Comparison of ENCODE assay signal across 23 cellular contexts in genomic region chr9:129397335-129397734, GRCh38.
DNase-seq lines count a peak whose midpoint lies in the region; ATAC-seq, FAIRE-seq and TF ChIP-seq lines count a peak whose summit lies in the region.
"Had no signal": no experiment of that assay in that cellular context is flagged by ENCODE, and none has a peak within 500 bp of the region (broad histone marks: within the 10 kb centered on the region; RNA-seq: fewer than 3 reads in every experiment).

No MANE protein-coding gene starts in this region.

- H3K9me3 ChIP-seq in K562 (replicated peaks; ENCODE audit: control insufficient read depth, insufficient read depth, low read depth, low read length) (no peaks in the 10 kb centered on the region), osteoblast (ENCODE audit: low read depth, low read length) (no peaks in the 10 kb centered on the region)
- H3K9me3 ChIP-seq: A549, Caco-2 had no signal

- no peaks in the 10 kb centered on the region for H3K36me3 Mint-ChIP-seq in activated naive CD8-positive, alpha-beta T cell treated with anti-CD3 and anti-CD28 coated beads, Interleukin-2, amount 10 ng/mL, durations not matched to agents 7 days and 5 days
- no peaks in the 10 kb centered on the region for H3K36me3 Mint-ChIP-seq in activated naive CD8-positive, alpha-beta T cell treated with anti-CD3 and anti-CD28 coated beads for 36 hours
- no peaks in the 10 kb centered on the region for H3K36me3 Mint-ChIP-seq in T-cell
- H3K36me3 Mint-ChIP-seq: CD8-positive, alpha-beta T cell had no signal

- no peak for FAIRE-seq in K562 (lab: Jason Lieb, UNC)
- FAIRE-seq: A549, D721Med, G401.6, GM12891, GM19239 had no signal

- intact Hi-C loops in K562 (cut with micrococcal nuclease) = no loop called here

- H3K79me2 ChIP-seq in K562 (ENCODE audit: control insufficient read depth, insufficient read depth, low read length) = no peaks in the 10 kb centered on the region
- H3K79me2 ChIP-seq in osteoblast (ENCODE audit: insufficient read depth, low read length) = no peaks in the 10 kb centered on the region

- H3K4me3 Mint-ChIP-seq in activated naive CD8-positive, alpha-beta T cell treated with anti-CD3 and anti-CD28 coated beads, Interleukin-2, amount 10 ng/mL, durations not matched to agents 7 days and 5 days = no peak overlapping the region
- H3K4me3 Mint-ChIP-seq in activated naive CD8-positive, alpha-beta T cell treated with anti-CD3 and anti-CD28 coated beads for 36 hours = no peak overlapping the region
- H3K4me3 Mint-ChIP-seq in T-cell = no peak overlapping the region
- H3K4me3 Mint-ChIP-seq: B cell; CD4-positive, alpha-beta T cell; CD8-positive, alpha-beta T cell had no signal

- no peak overlapping the region for H3K9ac ChIP-seq in K562 (ENCODE audit: insufficient read depth in 1 of 2, low read depth in 2 of 2, low read length in 2 of 2)

- no peak overlapping the region for H3K27ac Mint-ChIP-seq in activated naive CD8-positive, alpha-beta T cell treated with anti-CD3 and anti-CD28 coated beads, Interleukin-2, amount 10 ng/mL, durations not matched to agents 7 days and 5 days
- H3K27ac Mint-ChIP-seq in activated naive CD8-positive, alpha-beta T cell treated with anti-CD3 and anti-CD28 coated beads for 36 hours = no peak overlapping the region
- no peak overlapping the region for H3K27ac Mint-ChIP-seq in T-cell
- H3K27ac Mint-ChIP-seq: B cell; CD4-positive, alpha-beta T cell; CD8-positive, alpha-beta T cell had no signal

- peaks cover 1% of the 10 kb centered on the region for H3K4me1 Mint-ChIP-seq in activated naive CD8-positive, alpha-beta T cell treated with anti-CD3 and anti-CD28 coated beads, Interleukin-2, amount 10 ng/mL, durations not matched to agents 7 days and 5 days
- H3K4me1 Mint-ChIP-seq in activated naive CD8-positive, alpha-beta T cell treated with anti-CD3 and anti-CD28 coated beads for 36 hours = no peaks in the 10 kb centered on the region
- no peaks in the 10 kb centered on the region for H3K4me1 Mint-ChIP-seq in T-cell

- H3K4me2 ChIP-seq in K562 (ENCODE audit: insufficient read depth, low read length) (no peak overlapping the region), osteoblast (ENCODE audit: insufficient read depth, low read length) (no peak overlapping the region)
- H3K4me2 ChIP-seq: A549 had no signal

- BruUV-seq in K562 (replicated peaks; lab: Mats Ljungman, UMichigan) = no TSS peak

- no peak for TF ChIP-seq CTCF in K562 (IDR thresholded peaks at IDR 0.05 in 2 of 3, conservative IDR thresholded peaks at IDR 0.05 in 1 of 3; ENCODE audit: insufficient read depth in 2 of 3, low read depth in 1 of 3, low read length in 3 of 3)
- no peak for TF ChIP-seq CTCF in osteoblast (IDR thresholded peaks at IDR 0.05; ENCODE audit: extremely low read depth, low read depth, low read length)

- no peak for ATAC-seq in activated naive CD8-positive, alpha-beta T cell treated with anti-CD3 and anti-CD28 coated beads, Interleukin-2, amount 10 ng/mL, durations not matched to agents 7 days and 5 days (ENCODE audit: low read depth)
- ATAC-seq in K562 = no peak
- ATAC-seq in T-cell (replicated peaks in 1 of 4) = no peak
- no peak for ATAC-seq in GM21576 (IDR thresholded peaks at IDR 0.05; ENCODE audit: unreplicated experiment)
- ATAC-seq: A549; CD8-positive, alpha-beta T cell had no signal

- in situ Hi-C loops in K562 (cut with MboI) = no loop called here

- no peaks in the 10 kb centered on the region for H4K20me1 ChIP-seq in K562 (replicated peaks; ENCODE audit: control insufficient read depth, insufficient read depth, low read length)
- H4K20me1 ChIP-seq in osteoblast (ENCODE audit: insufficient read depth, low read length) = no peaks in the 10 kb centered on the region
- H4K20me1 ChIP-seq: BLaER1 treated with 17β-estradiol and CSF1 and Interleukin-3, amounts not matched to agents 10 nM and 100 nM had no signal

- no peak for TF ChIP-seq POLR2A in K562 (conservative IDR thresholded peaks at IDR 0.05)

- H3K36me3 ChIP-seq in K562 (ENCODE audit: control insufficient read depth, insufficient read depth, low read length) (no peaks in the 10 kb centered on the region), osteoblast (ENCODE audit: insufficient read depth, low read length) (no peaks in the 10 kb centered on the region)
- H3K36me3 ChIP-seq: BLaER1 treated with 17β-estradiol and CSF1 and Interleukin-3, amounts not matched to agents 10 nM and 100 nM had no signal

- H3K9me3 Mint-ChIP-seq in activated naive CD8-positive, alpha-beta T cell treated with anti-CD3 and anti-CD28 coated beads, Interleukin-2, amount 10 ng/mL, durations not matched to agents 7 days and 5 days = no peaks in the 10 kb centered on the region
- no peaks in the 10 kb centered on the region for H3K9me3 Mint-ChIP-seq in activated naive CD8-positive, alpha-beta T cell treated with anti-CD3 and anti-CD28 coated beads for 36 hours
- H3K9me3 Mint-ChIP-seq in T-cell = no peaks in the 10 kb centered on the region
- H3K9me3 Mint-ChIP-seq: CD4-positive, alpha-beta T cell; CD8-positive, alpha-beta T cell had no signal

- WGBS in K562 (ENCODE audit: insufficient coverage, low coverage, missing lambda C conversion rate) = 3% methylated on average over 6 of the region's 6 CpGs

- CTCF ChIA-PET in K562 (lab: Yijun Ruan, JAX; ENCODE audit: low intra/inter-chr PET ratio) (no interaction called here), T-cell (lab: Charles Lee) (interaction anchor here in 1 of 2 donors (0.6 kb wide), 1 partner anchor 11 kb away, joined by 4 read pairs; no protein-coding TSS in a partner anchor)

- H3K27ac ChIP-seq in K562 (ENCODE audit: extremely low read depth, low read depth, low read length) (no peak overlapping the region), osteoblast (ENCODE audit: low read depth, low read length) (no peak overlapping the region)
- H3K27ac ChIP-seq: 22Rv1; BLaER1 treated with 17β-estradiol and CSF1 and Interleukin-3, amounts not matched to agents 10 nM and 100 nM; C4-2B had no signal

- H3K27me3 Mint-ChIP-seq in activated naive CD8-positive, alpha-beta T cell treated with anti-CD3 and anti-CD28 coated beads, Interleukin-2, amount 10 ng/mL, durations not matched to agents 7 days and 5 days = no peaks in the 10 kb centered on the region
- H3K27me3 Mint-ChIP-seq in activated naive CD8-positive, alpha-beta T cell treated with anti-CD3 and anti-CD28 coated beads for 36 hours = no peaks in the 10 kb centered on the region
- no peaks in the 10 kb centered on the region for H3K27me3 Mint-ChIP-seq in T-cell
- H3K27me3 Mint-ChIP-seq: CD4-positive, alpha-beta T cell had no signal

- H3K4me3 ChIP-seq in K562 (no peak overlapping the region), osteoblast (ENCODE audit: insufficient read depth, low read length) (no peak overlapping the region)
- H3K4me3 ChIP-seq: A549; BLaER1 treated with 17β-estradiol and CSF1 and Interleukin-3, amounts not matched to agents 10 nM and 100 nM had no signal

- peaks cover 9 to 34% of the 10 kb centered on the region in 2 experiments for H3K4me1 ChIP-seq in K562 (replicated peaks in 1 of 2; ENCODE audit: control insufficient read depth in 2 of 2, insufficient read depth in 2 of 2, low read length in 2 of 2)
- no peaks in the 10 kb centered on the region for H3K4me1 ChIP-seq in osteoblast (ENCODE audit: insufficient read depth, low read length)
- H3K4me1 ChIP-seq: Caco-2 had no signal

- no peaks in the 10 kb centered on the region for H3K9me1 ChIP-seq in K562 (ENCODE audit: control insufficient read depth, insufficient read depth, low read length)

- no peak overlapping the region for H2AFZ ChIP-seq in K562 (ENCODE audit: low read depth, low read length)
- H2AFZ ChIP-seq in osteoblast (ENCODE audit: low read length) = no peak overlapping the region

- no peak for TF ChIP-seq RAD21 in K562 (CRISPR knock-in tag; conservative IDR thresholded peaks at IDR 0.05 in 1 of 2, IDR thresholded peaks at IDR 0.05 in 1 of 2)

- DNase-seq in activated naive CD8-positive, alpha-beta T cell treated with anti-CD3 and anti-CD28 coated beads, Interleukin-2, amount 10 ng/mL, durations not matched to agents 7 days and 5 days = peak; percentile 2
- DNase-seq in activated naive CD8-positive, alpha-beta T cell treated with anti-CD3 and anti-CD28 coated beads for 36 hours = no peak
- no peak for DNase-seq in K562 (ENCODE audit: extremely low read depth in 1 of 4, low spot score in 3 of 4)
- DNase-seq in osteoblast (ENCODE audit: insufficient read length, low spot score, missing footprints) = peak; percentile 34
- DNase-seq in T-cell = no peak
- no peak for DNase-seq in activated CD4-positive, CD25-positive, alpha-beta regulatory T cell treated with anti-CD3 and anti-CD28 coated beads, Interleukin-2, amount 50 U/mL, for 72 hours
- DNase-seq: AML-193; Calu3; CD4-positive, alpha-beta T cell; CD8-positive, alpha-beta T cell; DMS79 treated with DMSO at 0.1 percent for 48 hours; GF-D8 had no signal

- H3K27me3 ChIP-seq in K562 (ENCODE audit: control insufficient read depth in 2 of 2, insufficient read depth in 2 of 2, low read length in 2 of 2) (no peaks in the 10 kb centered on the region), osteoblast (ENCODE audit: insufficient read depth, low read length) (peaks cover 21% of the 10 kb centered on the region)

- POLR2A ChIA-PET in activated naive CD8-positive, alpha-beta T cell treated with anti-CD3 and anti-CD28 coated beads, Interleukin-2, amount 10 ng/mL, durations not matched to agents 7 days and 5 days (lab: Charles Lee) = no interaction called here
- POLR2A ChIA-PET in K562 (lab: Yijun Ruan, JAX) (no interaction called here), T-cell (lab: Charles Lee) (no interaction called here)

- TF ChIP-seq EP300 in K562 (IDR thresholded peaks at IDR 0.05; ENCODE audit: low read length) = no peak

TF ChIP-seq in K562, 482 proteins besides CTCF, POLR2A, EP300 and RAD21 (continues in another document):
- TF ChIP-seq HMGN3 (IDR thresholded peaks at IDR 0.05; ENCODE audit: borderline replicate concordance, extremely low read depth, insufficient read length, low read depth, low read length) (no peak), ZNF212 (CRISPR knock-in tag; IDR thresholded peaks at IDR 0.05) (no peak), BCOR (IDR thresholded peaks at IDR 0.05) (no peak), FOXA1 (IDR thresholded peaks at IDR 0.05; ENCODE audit: borderline replicate concordance) (no peak), PCBP1 (IDR thresholded peaks at IDR 0.05; ENCODE audit: low read depth, low read length, poor library complexity, severe bottlenecking) (no peak), HDAC1 (IDR thresholded peaks at IDR 0.05) (peak in 1 of 2 experiments; percentile 46; a peak in 1 of 4 replicates)

Comparison
In these comparisons a context has a peak if more than half of its experiments do, and no peak if none do; other contexts are left out.
1. DNase-seq: peak in activated naive CD8-positive, alpha-beta T cell treated with anti-CD3 and anti-CD28 coated beads, Interleukin-2, amount 10 ng/mL, durations not matched to agents 7 days and 5 days (single experiment) and osteoblast (single experiment); none in activated naive CD8-positive, alpha-beta T cell treated with anti-CD3 and anti-CD28 coated beads for 36 hours (single experiment), K562 (0 of 4), T-cell (0 of 34) and activated CD4-positive, CD25-positive, alpha-beta regulatory T cell treated with anti-CD3 and anti-CD28 coated beads, Interleukin-2, amount 50 U/mL, for 72 hours (single experiment).